9 cellular contexts compared by ENCODE assay signal in genomic region chr4:76758290-76758882, GRCh38.
DNase-seq lines count a peak whose midpoint lies in the region; ATAC-seq and TF ChIP-seq lines count a peak whose summit lies in the region.
"Had no signal": no experiment of that assay in that cellular context is flagged by ENCODE, and none has a peak within 500 bp of the region (broad histone marks: within the 10 kb centered on the region; RNA-seq: fewer than 3 reads in every experiment).

No MANE protein-coding gene starts in this region.

- peaks cover 39% of the 10 kb centered on the region for H3K4me1 ChIP-seq in SJSA1 (replicated peaks)
- peaks cover 35% of the 10 kb centered on the region for H3K4me1 ChIP-seq in fibroblast of lung (ENCODE audit: control insufficient read depth, extremely low read depth, insufficient read depth, low read length)
- peaks cover 4% of the 10 kb centered on the region for H3K4me1 ChIP-seq in ovary (ENCODE audit: insufficient read depth)

- H3K4me3 Mint-ChIP-seq in HFFc6: peak overlapping the region; percentile 31; the same call in 1 of the 2 replicates
- H3K4me3 Mint-ChIP-seq in effector memory CD8-positive, alpha-beta T cell: no peak overlapping the region
- H3K4me3 Mint-ChIP-seq in activated naive CD4-positive, alpha-beta T cell treated with anti-CD3 and anti-CD28 coated beads, Interleukin-2, amount 10 ng/mL, durations not matched to agents 7 days and 5 days: no peak overlapping the region
- H3K4me3 Mint-ChIP-seq: naive B cell had no signal

- no peak overlapping the region for H3K4me3 ChIP-seq in SJSA1
- H3K4me3 ChIP-seq in fibroblast of lung (replicated peaks in 1 of 4; ENCODE audit: control extremely low read depth in 1 of 4, insufficient read depth in 1 of 4, low read depth in 3 of 4, low read length in 4 of 4): no peak overlapping the region
- H3K4me3 ChIP-seq in ovary: no peak overlapping the region

- no peaks in the 10 kb centered on the region for H4K20me1 ChIP-seq in fibroblast of lung (ENCODE audit: control insufficient read depth, extremely low read depth, insufficient read depth, low read length)

- TF ChIP-seq EP300 in ovary (IDR thresholded peaks at IDR 0.05): no peak

- H3K36me3 Mint-ChIP-seq in HFFc6 (ENCODE audit: low read depth): peaks cover 70% of the 10 kb centered on the region
- H3K36me3 Mint-ChIP-seq in effector memory CD8-positive, alpha-beta T cell (ENCODE audit: insufficient read depth): peaks cover 4% of the 10 kb centered on the region
- no peaks in the 10 kb centered on the region for H3K36me3 Mint-ChIP-seq in activated naive CD4-positive, alpha-beta T cell treated with anti-CD3 and anti-CD28 coated beads, Interleukin-2, amount 10 ng/mL, durations not matched to agents 7 days and 5 days
- H3K36me3 Mint-ChIP-seq: naive B cell had no signal

- WGBS in ovary, 3 donors: 13 to 21% (median 16%) methylated on average over 4 of the region's 4 CpGs

- TF ChIP-seq CTCF in HFFc6 (IDR thresholded peaks at IDR 0.05) (peak; percentile 95), fibroblast of lung (conservative IDR thresholded peaks at IDR 0.05 in 1 of 2, IDR thresholded peaks at IDR 0.05 in 1 of 2; ENCODE audit: low read depth in 1 of 2, low read length in 2 of 2) (peak; percentile 76), ovary (IDR thresholded peaks at IDR 0.05) (peak; percentile 22 to 55 (median 39))

- peaks cover 11% of the 10 kb centered on the region for H3K27me3 Mint-ChIP-seq in HFFc6 (ENCODE audit: insufficient read depth)
- peaks cover 16 to 31% of the 10 kb centered on the region in 2 donors for H3K27me3 Mint-ChIP-seq in effector memory CD8-positive, alpha-beta T cell
- H3K27me3 Mint-ChIP-seq in activated naive CD4-positive, alpha-beta T cell treated with anti-CD3 and anti-CD28 coated beads, Interleukin-2, amount 10 ng/mL, durations not matched to agents 7 days and 5 days: peaks cover 28% of the 10 kb centered on the region
- H3K27me3 Mint-ChIP-seq: naive B cell had no signal

- H3K4me2 ChIP-seq in fibroblast of lung (ENCODE audit: extremely low read depth, insufficient read depth, low read length): peak overlapping the region; percentile 7

- no peak overlapping the region for H3K9ac ChIP-seq in fibroblast of lung (ENCODE audit: insufficient read depth, low read length)

- no peaks in the 10 kb centered on the region for H3K9me3 Mint-ChIP-seq in HFFc6
- H3K9me3 Mint-ChIP-seq in effector memory CD8-positive, alpha-beta T cell: no peaks in the 10 kb centered on the region
- H3K9me3 Mint-ChIP-seq in activated naive CD4-positive, alpha-beta T cell treated with anti-CD3 and anti-CD28 coated beads, Interleukin-2, amount 10 ng/mL, durations not matched to agents 7 days and 5 days: no peaks in the 10 kb centered on the region
- H3K9me3 Mint-ChIP-seq: naive B cell had no signal

- H3K27me3 ChIP-seq in SJSA1 (replicated peaks) (no peaks in the 10 kb centered on the region), fibroblast of lung (ENCODE audit: control insufficient read depth, insufficient read depth, low read length) (no peaks in the 10 kb centered on the region), ovary (no peaks in the 10 kb centered on the region)

- no peak overlapping the region for H2AFZ ChIP-seq in fibroblast of lung (ENCODE audit: low read length)

- TF ChIP-seq POLR2A in ovary (IDR thresholded peaks at IDR 0.05): no peak

- no peak for ATAC-seq in GM18520 (IDR thresholded peaks at IDR 0.05; ENCODE audit: unreplicated experiment)
- no peak for ATAC-seq in effector memory CD8-positive, alpha-beta T cell (replicated peaks)

- H3K9me3 ChIP-seq in SJSA1 (replicated peaks): no peaks in the 10 kb centered on the region
- no peaks in the 10 kb centered on the region for H3K9me3 ChIP-seq in fibroblast of lung (ENCODE audit: control insufficient read depth, insufficient read depth, low read depth, low read length)
- no peaks in the 10 kb centered on the region for H3K9me3 ChIP-seq in ovary

- DNase-seq in DMS 273 treated with DMSO at 0.1 percent for 48 hours (lab: John Stamatoyannopoulos, UW) (peak; percentile 9), HFFc6 (peak; percentile 73), SJSA1 (ENCODE audit: low read depth in 1 of 2, low spot score in 2 of 2) (peak; percentile 76 to 79), fibroblast of lung (ENCODE audit: low read depth in 2 of 2) (peak; percentile 71 to 88), ovary (peak in 2 of 5 donors; percentile 42 to 43)
- DNase-seq in effector memory CD8-positive, alpha-beta T cell: no peak
- DNase-seq in activated naive CD4-positive, alpha-beta T cell treated with anti-CD3 and anti-CD28 coated beads, Interleukin-2, amount 10 ng/mL, durations not matched to agents 7 days and 5 days: no peak
- DNase-seq: naive B cell had no signal

- no peaks in the 10 kb centered on the region for H3K79me2 ChIP-seq in fibroblast of lung (ENCODE audit: control insufficient read depth, insufficient read depth, low read length)

- peak overlapping the region; percentile 82 for H3K27ac Mint-ChIP-seq in HFFc6
- no peak overlapping the region for H3K27ac Mint-ChIP-seq in effector memory CD8-positive, alpha-beta T cell
- H3K27ac Mint-ChIP-seq in activated naive CD4-positive, alpha-beta T cell treated with anti-CD3 and anti-CD28 coated beads, Interleukin-2, amount 10 ng/mL, durations not matched to agents 7 days and 5 days: no peak overlapping the region
- H3K27ac Mint-ChIP-seq: naive B cell had no signal

- H3K36me3 ChIP-seq in SJSA1 (peaks cover 19% of the 10 kb centered on the region), fibroblast of lung (ENCODE audit: control insufficient read depth, insufficient read depth, low read length) (peaks cover 17% of the 10 kb centered on the region), ovary (no peaks in the 10 kb centered on the region)

- H3K4me1 Mint-ChIP-seq in HFFc6 (ENCODE audit: low read depth): peaks cover 80% of the 10 kb centered on the region
- no peaks in the 10 kb centered on the region for H3K4me1 Mint-ChIP-seq in effector memory CD8-positive, alpha-beta T cell (ENCODE audit: low read depth in 2 of 2)
- H3K4me1 Mint-ChIP-seq in activated naive CD4-positive, alpha-beta T cell treated with anti-CD3 and anti-CD28 coated beads, Interleukin-2, amount 10 ng/mL, durations not matched to agents 7 days and 5 days: no peaks in the 10 kb centered on the region
- H3K4me1 Mint-ChIP-seq: naive B cell had no signal

- intact Hi-C loops in ovary (cut with DNase I): loop anchor here (5.0 to 10.0 kb wide), 3 partner anchors 144 to 246 kb away; no protein-coding TSS in a partner anchor

- H3K27ac ChIP-seq in SJSA1 (no peak overlapping the region), fibroblast of lung (ENCODE audit: insufficient read depth, low read length) (peak overlapping the region; percentile 51), ovary (no peak overlapping the region)

- CTCF ChIA-PET in activated naive CD4-positive, alpha-beta T cell treated with anti-CD3 and anti-CD28 coated beads, Interleukin-2, amount 10 ng/mL, durations not matched to agents 7 days and 5 days (lab: Charles Lee): interaction anchor here (0.6 to 1.3 kb wide), 4 partner anchors 16 to 358 kb away, joined by 3 read pairs; no protein-coding TSS in a partner anchor

Comparison
In these comparisons a context has a peak if more than half of its experiments do, and no peak if none do; other contexts are left out.
1. DNase-seq: peak in DMS 273 treated with DMSO at 0.1 percent for 48 hours (single experiment), HFFc6 (single experiment), SJSA1 (2 of 2) and fibroblast of lung (2 of 2); none in effector memory CD8-positive, alpha-beta T cell (0 of 3) and activated naive CD4-positive, alpha-beta T cell treated with anti-CD3 and anti-CD28 coated beads, Interleukin-2, amount 10 ng/mL, durations not matched to agents 7 days and 5 days (single experiment).
2. CTCF ChIP-seq: peak in every context shown above with its lines; median percentile 95 in HFFc6; 76 in fibroblast of lung; 39 in ovary.